In the genomic region with DNA sequence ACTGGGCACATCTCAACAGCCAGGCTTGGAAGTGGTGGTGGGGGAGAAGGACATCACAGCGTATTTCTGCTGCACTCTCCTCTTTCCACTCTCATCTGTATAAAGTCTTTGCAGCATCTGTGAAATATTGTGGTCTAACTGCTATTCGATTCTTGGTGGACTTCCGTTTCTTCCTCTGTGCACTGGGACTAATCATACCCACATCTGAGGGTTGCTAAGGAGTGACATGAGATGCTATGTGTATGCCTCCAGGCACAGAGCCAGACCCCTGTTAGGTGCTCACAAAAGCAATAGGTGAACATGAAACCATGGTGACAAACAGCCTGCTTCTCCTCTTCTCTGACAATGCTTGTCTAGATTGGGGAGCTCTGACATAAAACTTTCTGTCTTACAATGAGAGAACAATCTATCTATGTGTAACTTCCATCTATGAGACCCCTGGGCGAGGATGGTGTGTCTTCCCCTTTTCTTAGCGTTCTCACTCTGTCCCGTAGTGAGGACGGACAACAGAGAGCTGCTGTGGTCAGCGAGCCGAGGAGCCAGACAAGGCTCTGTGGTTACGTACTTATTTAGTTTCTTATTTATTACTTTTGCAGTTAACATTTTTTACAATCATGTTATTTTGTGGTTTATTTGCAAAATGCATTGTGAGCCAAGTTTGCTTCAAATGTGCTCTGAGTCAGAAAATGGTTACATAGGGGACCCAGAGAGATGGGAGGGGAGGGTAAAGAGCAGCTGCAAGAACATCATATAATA, we compare ENCODE assay signal across 11 cellular contexts.
DNase-seq lines count a peak whose midpoint lies in the region; ATAC-seq and TF ChIP-seq lines count a peak whose summit lies in the region.
"Had no signal": no experiment of that assay in that cellular context is flagged by ENCODE, and none has a peak within 500 bp of the region (broad histone marks: within the 10 kb centered on the region; RNA-seq: fewer than 3 reads in every experiment).

No MANE protein-coding gene starts in this region.

- ATAC-seq in left lobe of liver (no peak), HG02973 (IDR thresholded peaks at IDR 0.05; ENCODE audit: unreplicated experiment) (no peak), GM18519 (IDR thresholded peaks at IDR 0.05; ENCODE audit: low FRiP score, unreplicated experiment) (no peak)

- H3K9me3 ChIP-seq in CD4-positive, alpha-beta memory T cell (ENCODE audit: control insufficient read depth in 1 of 2, low read length in 2 of 2), result no peaks in the 10 kb centered on the region
- H3K9me3 ChIP-seq in prostate gland, result no peaks in the 10 kb centered on the region

- peaks cover 0 to 5% (median 0%) of the 10 kb centered on the region in 8 donors for H3K9me3 Mint-ChIP-seq in CD4-positive, alpha-beta memory T cell
- H3K9me3 Mint-ChIP-seq in activated naive CD8-positive, alpha-beta T cell treated with anti-CD3 and anti-CD28 coated beads for 36 hours, result no peaks in the 10 kb centered on the region

- no peaks in the 10 kb centered on the region for H3K27me3 Mint-ChIP-seq in CD4-positive, alpha-beta memory T cell
- no peaks in the 10 kb centered on the region for H3K27me3 Mint-ChIP-seq in activated naive CD8-positive, alpha-beta T cell treated with anti-CD3 and anti-CD28 coated beads for 36 hours

- H3K27me3 ChIP-seq in CD4-positive, alpha-beta memory T cell (ENCODE audit: insufficient read depth, low read length), result no peaks in the 10 kb centered on the region
- H3K27me3 ChIP-seq in prostate gland (replicated peaks; ENCODE audit: insufficient read depth), result no peaks in the 10 kb centered on the region
- H3K27me3 ChIP-seq: foreskin keratinocyte, neural progenitor cell had no signal

- no peaks in the 10 kb centered on the region for H3K36me3 Mint-ChIP-seq in CD4-positive, alpha-beta memory T cell
- H3K36me3 Mint-ChIP-seq in activated naive CD8-positive, alpha-beta T cell treated with anti-CD3 and anti-CD28 coated beads for 36 hours, result no peaks in the 10 kb centered on the region
- H3K36me3 Mint-ChIP-seq: neural progenitor cell had no signal

- peaks cover 16% of the 10 kb centered on the region for H3K4me1 ChIP-seq in CD4-positive, alpha-beta memory T cell (ENCODE audit: insufficient read depth, low read length)
- H3K4me1 ChIP-seq in prostate gland (replicated peaks), result peaks cover 4% of the 10 kb centered on the region
- H3K4me1 ChIP-seq: neural progenitor cell had no signal

- CTCF ChIA-PET in CD4-positive, alpha-beta memory T cell (lab: Charles Lee; ENCODE audit: partially characterized antibody), result interaction anchor here (0.7 to 3.3 kb wide), 6 partner anchors 9 to 1234 kb away, joined by 3 to 13 read pairs (median 4); no protein-coding TSS in a partner anchor

- peak overlapping the region in 6 of 7 donors; percentile 52 to 90 (median 72) for H3K27ac Mint-ChIP-seq in CD4-positive, alpha-beta memory T cell
- no peak overlapping the region for H3K27ac Mint-ChIP-seq in activated naive CD8-positive, alpha-beta T cell treated with anti-CD3 and anti-CD28 coated beads for 36 hours
- H3K27ac Mint-ChIP-seq: neural progenitor cell had no signal

- TF ChIP-seq POLR2A in prostate gland (IDR thresholded peaks at IDR 0.05), result no peak

- DNase-seq in CD4-positive, alpha-beta memory T cell, result peak; percentile 24 to 52 (median 41)
- DNase-seq in Kasumi-1 (lab: John Stamatoyannopoulos, UW), result peak; percentile 95 to 96
- DNase-seq in activated naive CD8-positive, alpha-beta T cell treated with anti-CD3 and anti-CD28 coated beads for 36 hours, result peak; percentile 22
- DNase-seq in prostate gland (ENCODE audit: low spot score), result no peak
- no peak for DNase-seq in stimulated activated CD4-positive, alpha-beta T cell treated with anti-CD3 and anti-CD28 coated beads, Interleukin-15, amount 100 ng/mL, for 24 hours
- no peak for DNase-seq in left lobe of liver (ENCODE audit: low spot score)
- DNase-seq: SW 1271 had no signal

- no peak overlapping the region for H3K27ac ChIP-seq in CD4-positive, alpha-beta memory T cell (ENCODE audit: low read depth, low read length)
- H3K27ac ChIP-seq in prostate gland, result peak overlapping the region; percentile 53 to 65
- H3K27ac ChIP-seq: foreskin keratinocyte, neural progenitor cell had no signal

- H3K4me3 ChIP-seq in CD4-positive, alpha-beta memory T cell (ENCODE audit: low read length in 2 of 2), result peak overlapping the region in 1 of 2 donors; percentile 6
- H3K4me3 ChIP-seq in prostate gland, result peak overlapping the region in 1 of 2 donors; percentile 0
- H3K4me3 ChIP-seq: neural progenitor cell had no signal

- no peaks in the 10 kb centered on the region for H3K36me3 ChIP-seq in CD4-positive, alpha-beta memory T cell (ENCODE audit: insufficient read depth, low read length)
- H3K36me3 ChIP-seq in prostate gland, result no peaks in the 10 kb centered on the region
- H3K36me3 ChIP-seq: neural progenitor cell had no signal

- WGBS in prostate gland, result 20% methylated on average over 10 of the region's 10 CpGs

- POLR2A ChIA-PET in CD4-positive, alpha-beta memory T cell (lab: Charles Lee; ENCODE audit: partially characterized antibody), result no interaction called here

- H3K4me1 Mint-ChIP-seq in CD4-positive, alpha-beta memory T cell, result peaks cover 12 to 35% (median 23%) of the 10 kb centered on the region in 4 donors
- H3K4me1 Mint-ChIP-seq in activated naive CD8-positive, alpha-beta T cell treated with anti-CD3 and anti-CD28 coated beads for 36 hours, result peaks cover 17% of the 10 kb centered on the region

- peak overlapping the region; percentile 8 to 47 (median 26) for H3K4me3 Mint-ChIP-seq in CD4-positive, alpha-beta memory T cell
- H3K4me3 Mint-ChIP-seq in activated naive CD8-positive, alpha-beta T cell treated with anti-CD3 and anti-CD28 coated beads for 36 hours, result no peak overlapping the region
- H3K4me3 Mint-ChIP-seq: neural progenitor cell had no signal

- no peak for TF ChIP-seq CTCF in prostate gland (IDR thresholded peaks at IDR 0.05)

- intact Hi-C loops in CD4-positive, alpha-beta memory T cell (cut with micrococcal nuclease), result no loop called here
- intact Hi-C loops in prostate gland (cut with DNase I), result loop anchor here (5.0 kb wide), 1 partner anchor 167 kb away; no protein-coding TSS in a partner anchor

Comparison
In these comparisons a context has a peak if more than half of its experiments do, and no peak if none do; other contexts are left out.
1. DNase-seq: peak in CD4-positive, alpha-beta memory T cell (5 of 5), Kasumi-1 (2 of 2) and activated naive CD8-positive, alpha-beta T cell treated with anti-CD3 and anti-CD28 coated beads for 36 hours (single experiment); none in prostate gland (single experiment), stimulated activated CD4-positive, alpha-beta T cell treated with anti-CD3 and anti-CD28 coated beads, Interleukin-15, amount 100 ng/mL, for 24 hours (single experiment) and left lobe of liver (single experiment).